In the genomic region with DNA sequence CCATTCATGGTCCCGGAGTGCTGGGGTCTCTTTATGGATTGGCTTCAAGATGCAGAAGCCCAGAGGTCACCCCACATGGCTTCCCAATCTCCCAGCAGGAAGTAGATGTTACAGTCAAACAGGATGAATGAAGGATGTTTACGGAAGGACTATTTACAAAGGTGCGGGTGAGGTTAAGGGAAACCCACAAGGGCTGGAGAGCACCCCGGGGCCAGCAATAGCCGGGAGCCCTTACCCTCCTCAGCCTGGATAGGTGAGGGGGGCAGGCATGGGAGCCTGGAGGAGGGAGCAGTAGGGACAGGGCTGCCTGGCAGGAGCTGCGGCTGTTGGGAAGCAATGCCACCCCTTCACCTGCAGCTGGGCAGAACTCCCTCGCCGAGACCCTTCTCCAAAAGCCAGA, we compare ENCODE assay signal across 19 cellular contexts. TPM values are rescaled to one million over a fixed set of nuclear protein-coding genes. Genes with fewer than 3 reads are reported as not detected.
A peak's percentile ranks its signal among the peaks of the same experiment; 100 is the strongest.
DNase-seq lines count a peak whose midpoint lies in the region; ATAC-seq, FAIRE-seq and TF ChIP-seq lines count a peak whose summit lies in the region.
"Had no signal": no experiment of that assay in that cellular context is flagged by ENCODE, and none has a peak within 500 bp of the region (broad histone marks: within the 10 kb centered on the region; RNA-seq: fewer than 3 reads in every experiment).

No MANE protein-coding gene starts in this region.

- TF ChIP-seq POLR2A in HepG2 (IDR thresholded peaks at IDR 0.05; ENCODE audit: insufficient read depth in 1 of 2, low read depth in 2 of 2, low read length in 2 of 2) (no peak), right lobe of liver (IDR thresholded peaks at IDR 0.05) (no peak), GM12891 (IDR thresholded peaks at IDR 0.05; ENCODE audit: low read depth, low read length) (no peak)

- H3K9me2 ChIP-seq in neural cell (ENCODE audit: insufficient read depth, low read length), result no peaks in the 10 kb centered on the region

- no peaks in the 10 kb centered on the region for H3K36me3 Mint-ChIP-seq in activated naive CD8-positive, alpha-beta T cell treated with anti-CD3 and anti-CD28 coated beads for 36 hours
- H3K36me3 Mint-ChIP-seq: CD4-positive, alpha-beta memory T cell had no signal

- WGBS in HepG2 (ENCODE audit: low lambda C conversion rate), result 45% methylated on average over 8 of the region's 8 CpGs
- WGBS in right lobe of liver (ENCODE audit: insufficient coverage, low coverage, low lambda C conversion rate, missing lambda C conversion rate), result 82% methylated on average over 1 of the region's 8 CpGs

- no peak for TF ChIP-seq EP300 in HepG2 (IDR thresholded peaks at IDR 0.05; ENCODE audit: low read depth in 2 of 2, low read length in 2 of 2)
- no peak for TF ChIP-seq EP300 in HepG2 (CRISPR knock-in tag; IDR thresholded peaks at IDR 0.05; ENCODE audit: borderline replicate concordance)
- no peak for TF ChIP-seq EP300 in neural cell (conservative IDR thresholded peaks at IDR 0.05; ENCODE audit: poor library complexity, severe bottlenecking)

- no peaks in the 10 kb centered on the region for H3F3A ChIP-seq in neural cell (ENCODE audit: insufficient read depth, low read length, poor library complexity, severe bottlenecking)

- no peaks in the 10 kb centered on the region for H4K20me1 ChIP-seq in HepG2 (ENCODE audit: insufficient read depth, low read length)
- H4K20me1 ChIP-seq in neural cell (ENCODE audit: insufficient read depth), result no peaks in the 10 kb centered on the region

- no peak overlapping the region for H3K27ac Mint-ChIP-seq in activated naive CD8-positive, alpha-beta T cell treated with anti-CD3 and anti-CD28 coated beads for 36 hours
- H3K27ac Mint-ChIP-seq: CD4-positive, alpha-beta memory T cell; HFFc6 had no signal

- in situ Hi-C loops in HepG2 (cut with HindIII; ENCODE audit: extremely low pct_ligation_motif_present, low pct_unique_long_range_greater_than_20kb), result no loop called here

- H3K4me2 ChIP-seq in HepG2 (ENCODE audit: low read depth, low read length), result no peak overlapping the region
- no peak overlapping the region for H3K4me2 ChIP-seq in neural cell (ENCODE audit: low read length)
- H3K4me2 ChIP-seq: A549 had no signal

- no TSS peak for BruUV-seq in HepG2 (replicated peaks; lab: Mats Ljungman, UMichigan)

- H3K4me3 Mint-ChIP-seq in activated naive CD8-positive, alpha-beta T cell treated with anti-CD3 and anti-CD28 coated beads for 36 hours, result no peak overlapping the region
- H3K4me3 Mint-ChIP-seq: CD4-positive, alpha-beta memory T cell; HFFc6 had no signal

- POLR2A ChIA-PET in HepG2 (lab: Yijun Ruan, JAX), result no interaction called here

- H3K4me3 ChIP-seq in HepG2 (replicated peaks in 1 of 3; ENCODE audit: insufficient read depth in 1 of 3, low read depth in 2 of 3, low read length in 3 of 3) (no peak overlapping the region), right lobe of liver (no peak overlapping the region), neural cell (ENCODE audit: low read length) (no peak overlapping the region)
- H3K4me3 ChIP-seq: A549 had no signal

- H3K79me2 ChIP-seq in HepG2 (ENCODE audit: insufficient read depth, low read length), result no peaks in the 10 kb centered on the region
- H3K79me2 ChIP-seq in neural cell (replicated peaks; ENCODE audit: insufficient read depth, low read length), result no peaks in the 10 kb centered on the region

- H3K9ac ChIP-seq in HepG2 (ENCODE audit: insufficient read depth, low read depth, low read length) (no peak overlapping the region), neural cell (ENCODE audit: low read length) (no peak overlapping the region)

- H3K9me3 Mint-ChIP-seq in activated naive CD8-positive, alpha-beta T cell treated with anti-CD3 and anti-CD28 coated beads for 36 hours, result no peaks in the 10 kb centered on the region
- H3K9me3 Mint-ChIP-seq: CD4-positive, alpha-beta memory T cell; HFFc6 had no signal

- H2AFZ ChIP-seq in HepG2 (ENCODE audit: low read length), result no peak overlapping the region
- H2AFZ ChIP-seq in neural cell (ENCODE audit: low read depth, low read length), result no peak overlapping the region

- no peak for TF ChIP-seq RAD21 in HepG2 (CRISPR knock-in tag; IDR thresholded peaks at IDR 0.05)
- no peak for TF ChIP-seq RAD21 in neural cell (conservative IDR thresholded peaks at IDR 0.05)

- ATAC-seq in HepG2 (no peak), right lobe of liver (no peak)
- ATAC-seq: A549 had no signal

- H3K27ac ChIP-seq in HepG2 (ENCODE audit: extremely low read length, insufficient read depth, low read length) (no peak overlapping the region), right lobe of liver (no peak overlapping the region), caudate nucleus (ENCODE audit: low read depth, low read length) (peak overlapping the region; percentile 78), neural cell (ENCODE audit: low read length) (peak overlapping the region; percentile 47)
- H3K27ac ChIP-seq: A549, C4-2B had no signal

- H3K36me3 ChIP-seq in HepG2 (replicated peaks in 1 of 2; ENCODE audit: control insufficient read depth in 1 of 2, insufficient read depth in 2 of 2, low read length in 2 of 2) (no peaks in the 10 kb centered on the region), right lobe of liver (no peaks in the 10 kb centered on the region), neural cell (ENCODE audit: insufficient read depth, low read length) (peaks cover 3% of the 10 kb centered on the region)

- TF ChIP-seq CTCF in HepG2 (CRISPR knock-in tag; IDR thresholded peaks at IDR 0.05) (no peak), right lobe of liver (IDR thresholded peaks at IDR 0.05) (no peak), neural cell (IDR thresholded peaks at IDR 0.05; ENCODE audit: poor library complexity, severe bottlenecking) (no peak)

- CTCF ChIA-PET in HepG2 (lab: Yijun Ruan, JAX; ENCODE audit: low intra/inter-chr PET ratio, low total read pairs), result no interaction called here

- peaks cover 10 to 25% of the 10 kb centered on the region in 2 experiments; a peak in 4 of 5 replicates for H3K27me3 ChIP-seq in HepG2 (ENCODE audit: control insufficient read depth in 1 of 2, insufficient read depth in 2 of 2, low read length in 2 of 2)
- H3K27me3 ChIP-seq in right lobe of liver, result no peaks in the 10 kb centered on the region
- no peaks in the 10 kb centered on the region for H3K27me3 ChIP-seq in neural cell (ENCODE audit: insufficient read depth, low read depth, low read length)
- H3K27me3 ChIP-seq: BE2C had no signal

- peaks cover 16% of the 10 kb centered on the region for H3K4me1 ChIP-seq in HepG2 (ENCODE audit: insufficient read depth, low read length)
- no peaks in the 10 kb centered on the region for H3K4me1 ChIP-seq in right lobe of liver
- H3K4me1 ChIP-seq: A549 had no signal

- H3K9me3 ChIP-seq in HepG2 (ENCODE audit: low read length) (no peaks in the 10 kb centered on the region), right lobe of liver (no peaks in the 10 kb centered on the region), neural cell (ENCODE audit: low read length) (no peaks in the 10 kb centered on the region)
- H3K9me3 ChIP-seq: A549, BE2C had no signal

- H3K4me1 Mint-ChIP-seq in activated naive CD8-positive, alpha-beta T cell treated with anti-CD3 and anti-CD28 coated beads for 36 hours, result no peaks in the 10 kb centered on the region
- H3K4me1 Mint-ChIP-seq: CD4-positive, alpha-beta memory T cell had no signal

- peaks cover 4% of the 10 kb centered on the region for H3K27me3 Mint-ChIP-seq in activated naive CD8-positive, alpha-beta T cell treated with anti-CD3 and anti-CD28 coated beads for 36 hours

- DNase-seq in HepG2 (ENCODE audit: low spot score) (no peak), right lobe of liver (no peak), caudate nucleus (lab: John Stamatoyannopoulos, UW) (peak in 1 of 61 donors; percentile 36), GM12891 (ENCODE audit: insufficient read length, low spot score) (no peak), pons (ENCODE audit: low spot score) (no peak)
- no peak for DNase-seq in activated naive CD8-positive, alpha-beta T cell treated with anti-CD3 and anti-CD28 coated beads for 36 hours
- DNase-seq: CD4-positive, alpha-beta memory T cell; DND-41; GDM1; HCEC 1CT; HFFc6 had no signal

- FAIRE-seq in HepG2 (lab: Jason Lieb, UNC), result no peak
- FAIRE-seq in GM12891 (lab: Jason Lieb, UNC), result no peak
- FAIRE-seq: A549, GM19239, H1, HTR-8/SVneo had no signal

- intact Hi-C loops in HepG2 (cut with micrococcal nuclease; ENCODE audit: unreplicated experiment), result no loop called here
- intact Hi-C loops in right lobe of liver (cut with DNase I), result no loop called here

RNA-seq across cellular contexts. Expression of a gene that starts 24.5 kb away (rescaled TPM):
- total RNA-seq in HepG2 (2016; rRNA removed; fragmentation: Illumina TruSeq; extraction: Trizol) (not detected in 2 replicates), right lobe of liver (not detected)
- not detected in 2 replicates for total RNA-seq in HepG2 (2016; cell fraction: cytosol; rRNA removed; fragmentation: Illumina TruSeq; extraction: Trizol; ENCODE audit: low read depth)
- total RNA-seq in HepG2 (2016; cell fraction: insoluble cytoplasmic fraction; rRNA removed; fragmentation: Illumina TruSeq; extraction: Trizol), result not detected in 2 replicates
- total RNA-seq in HepG2 (2016; cell fraction: membrane; rRNA removed; fragmentation: Illumina TruSeq; extraction: Trizol), result not detected in 2 replicates
- not detected in 2 replicates for total RNA-seq in HepG2 (2016; cell fraction: nucleus; rRNA removed; fragmentation: Illumina TruSeq; extraction: Trizol)
- polyA plus RNA-seq in HepG2 (2011; rRNA removed) (not detected in 2 replicates), neural cell (0.77 TPM in 1 of 2 replicates, not detected in the other)
- not detected in 2 replicates for polyA plus RNA-seq in HepG2 (2011; cell fraction: cytosol; rRNA removed)
- not detected in 2 replicates for polyA plus RNA-seq in HepG2 (2011; cell fraction: nucleus; rRNA removed)
- not detected in 2 replicates for polyA plus RNA-seq in HepG2 (2012)
- not detected in 2 replicates for polyA plus RNA-seq in HepG2 (2016; cell fraction: cytosol; fragmentation: Illumina TruSeq; extraction: Trizol; ENCODE audit: low read depth)
- polyA plus RNA-seq in HepG2 (2016; cell fraction: insoluble cytoplasmic fraction; fragmentation: Illumina TruSeq; extraction: Trizol; ENCODE audit: low read depth), result not detected in 2 replicates
- not detected in 2 replicates for polyA plus RNA-seq in HepG2 (2016; cell fraction: membrane; fragmentation: Illumina TruSeq; extraction: Trizol; ENCODE audit: low read depth)
- polyA plus RNA-seq in HepG2 (2016; cell fraction: nucleus; fragmentation: Illumina TruSeq; extraction: Trizol; ENCODE audit: insufficient read depth, low read depth), result not detected in 2 replicates
- not detected in 2 replicates for polyA minus RNA-seq in HepG2 (2011; rRNA and poly(A)+ RNA removed; ENCODE audit: low replicate concordance)
- polyA minus RNA-seq in HepG2 (2011; cell fraction: cytosol; rRNA and poly(A)+ RNA removed), result not detected in 2 replicates
- polyA minus RNA-seq in HepG2 (2011; cell fraction: nucleus; rRNA and poly(A)+ RNA removed), result not detected in 2 replicates
- polyA minus RNA-seq in neural cell, result not detected in 2 replicates
- not detected for polyA plus RNA-seq in GM12891 (2012; ENCODE audit: low read depth, missing spikeins)
- not detected for total RNA-seq in activated naive CD8-positive, alpha-beta T cell treated with anti-CD3 and anti-CD28 coated beads for 36 hours
- total RNA-seq: CD4-positive, alpha-beta memory T cell; H1; HFFc6 had no signal
- polyA plus RNA-seq: AG04450; CD4-positive, alpha-beta memory T cell; H1 had no signal

RNA-seq across cellular contexts. Expression of a gene that starts 55.3 kb away (rescaled TPM):
- total RNA-seq in HepG2 (2016; rRNA removed; fragmentation: Illumina TruSeq; extraction: Trizol) (0.09 and 0.11 TPM in 2 replicates), right lobe of liver (not detected)
- 0.09 and 0.10 TPM in 2 replicates for total RNA-seq in HepG2 (2016; cell fraction: cytosol; rRNA removed; fragmentation: Illumina TruSeq; extraction: Trizol; ENCODE audit: low read depth)
- total RNA-seq in HepG2 (2016; cell fraction: insoluble cytoplasmic fraction; rRNA removed; fragmentation: Illumina TruSeq; extraction: Trizol), result 0.09 TPM in 2 replicates
- 0.17 and 0.19 TPM in 2 replicates for total RNA-seq in HepG2 (2016; cell fraction: membrane; rRNA removed; fragmentation: Illumina TruSeq; extraction: Trizol)
- not detected in 2 replicates for total RNA-seq in HepG2 (2016; cell fraction: nucleus; rRNA removed; fragmentation: Illumina TruSeq; extraction: Trizol)
- polyA plus RNA-seq in HepG2 (2011; rRNA removed) (0.09 and 0.17 TPM in 2 replicates), neural cell (32.9 and 41.9 TPM in 2 replicates)
- 0.14 and 0.19 TPM in 2 replicates for polyA plus RNA-seq in HepG2 (2011; cell fraction: cytosol; rRNA removed)
- 0.07 and 0.21 TPM in 2 replicates for polyA plus RNA-seq in HepG2 (2011; cell fraction: nucleus; rRNA removed)
- 0.08 and 0.12 TPM in 2 replicates for polyA plus RNA-seq in HepG2 (2012)
- 0.12 and 0.14 TPM in 2 replicates for polyA plus RNA-seq in HepG2 (2016; cell fraction: cytosol; fragmentation: Illumina TruSeq; extraction: Trizol; ENCODE audit: low read depth)
- polyA plus RNA-seq in HepG2 (2016; cell fraction: insoluble cytoplasmic fraction; fragmentation: Illumina TruSeq; extraction: Trizol; ENCODE audit: low read depth), result 0.09 TPM in 1 of 2 replicates, not detected in the other
- 0.17 and 0.26 TPM in 2 replicates for polyA plus RNA-seq in HepG2 (2016; cell fraction: membrane; fragmentation: Illumina TruSeq; extraction: Trizol; ENCODE audit: low read depth)
- not detected in 2 replicates for polyA plus RNA-seq in HepG2 (2016; cell fraction: nucleus; fragmentation: Illumina TruSeq; extraction: Trizol; ENCODE audit: insufficient read depth, low read depth)
- polyA minus RNA-seq in HepG2 (2011; rRNA and poly(A)+ RNA removed; ENCODE audit: low replicate concordance), result 0.22 TPM in 1 of 2 replicates, not detected in the other
- polyA minus RNA-seq in HepG2 (2011; cell fraction: cytosol; rRNA and poly(A)+ RNA removed), result not detected in 2 replicates
- polyA minus RNA-seq in HepG2 (2011; cell fraction: nucleus; rRNA and poly(A)+ RNA removed), result not detected in 2 replicates
- polyA minus RNA-seq in neural cell, result 60.9 and 67.5 TPM in 2 replicates
- 0.04 TPM for polyA plus RNA-seq in GM12891 (2012; ENCODE audit: low read depth, missing spikeins)
- not detected for total RNA-seq in activated naive CD8-positive, alpha-beta T cell treated with anti-CD3 and anti-CD28 coated beads for 36 hours
- total RNA-seq: CD4-positive, alpha-beta memory T cell; HFFc6 had no signal
- polyA plus RNA-seq: CD4-positive, alpha-beta memory T cell had no signal

Comparison
In these comparisons a context has a peak if more than half of its experiments do, and no peak if none do; other contexts are left out.
1. H3K27ac ChIP-seq: peak in caudate nucleus (single experiment) and neural cell (single experiment); none in HepG2 (single experiment) and right lobe of liver (0 of 3).